15 cellular contexts compared by ENCODE assay signal in the genomic region with DNA sequence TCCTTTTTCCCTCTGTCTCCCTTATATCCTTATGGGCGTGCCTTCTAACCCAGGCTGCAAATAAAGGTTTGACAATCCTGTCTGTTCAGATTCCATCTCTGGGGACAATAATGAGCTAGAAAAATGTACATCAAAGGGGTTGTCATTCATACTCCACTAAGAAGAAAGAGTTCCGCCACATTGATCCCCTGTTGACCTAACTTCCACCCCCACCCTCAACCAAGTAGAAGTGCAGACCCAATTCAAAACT. TPM values are rescaled to one million over a fixed set of nuclear protein-coding genes. Genes with fewer than 3 reads are reported as not detected.
"Had no signal": no experiment of that assay in that cellular context is flagged by ENCODE, and none has a peak within 500 bp of the region (broad histone marks: within the 10 kb centered on the region; RNA-seq: fewer than 3 reads in every experiment).

No MANE protein-coding gene starts in this region.

- H3K4me3 Mint-ChIP-seq: activated CD4-positive, alpha-beta memory T cell treated with anti-CD3 and anti-CD28 coated beads, Interleukin-2, amount 10 ng/mL, durations not matched to agents 7 days and 5 days; activated CD4-positive, alpha-beta T cell treated with anti-CD3 and anti-CD28 coated beads for 36 hours; activated naive CD4-positive, alpha-beta T cell treated with anti-CD3 and anti-CD28 coated beads for 36 hours; effector memory CD8-positive, alpha-beta T cell had no signal

- H3K9me3 Mint-ChIP-seq: activated CD4-positive, alpha-beta memory T cell treated with anti-CD3 and anti-CD28 coated beads, Interleukin-2, amount 10 ng/mL, durations not matched to agents 7 days and 5 days; activated naive CD4-positive, alpha-beta T cell treated with anti-CD3 and anti-CD28 coated beads for 36 hours had no signal

- H3K4me1 Mint-ChIP-seq: activated CD4-positive, alpha-beta memory T cell treated with anti-CD3 and anti-CD28 coated beads, Interleukin-2, amount 10 ng/mL, durations not matched to agents 7 days and 5 days had no signal

- H3K9me3 ChIP-seq: right lobe of liver, SJCRH30, upper lobe of left lung had no signal

- H3K36me3 ChIP-seq: left lung, right lobe of liver, SJCRH30, upper lobe of left lung had no signal

- ATAC-seq: activated CD4-positive, alpha-beta T cell treated with anti-CD3 and anti-CD28 coated beads for 36 hours; effector memory CD8-positive, alpha-beta T cell; left lung; right lobe of liver had no signal

- H3K27ac Mint-ChIP-seq: activated CD4-positive, alpha-beta memory T cell treated with anti-CD3 and anti-CD28 coated beads, Interleukin-2, amount 10 ng/mL, durations not matched to agents 7 days and 5 days; activated CD4-positive, alpha-beta T cell treated with anti-CD3 and anti-CD28 coated beads for 36 hours; activated naive CD4-positive, alpha-beta T cell treated with anti-CD3 and anti-CD28 coated beads for 36 hours; effector memory CD8-positive, alpha-beta T cell had no signal

- H3K4me1 ChIP-seq: left lung, right lobe of liver, SJCRH30, upper lobe of left lung had no signal

- DNase-seq: activated CD4-positive, alpha-beta memory T cell treated with anti-CD3 and anti-CD28 coated beads, Interleukin-2, amount 10 ng/mL, durations not matched to agents 7 days and 5 days; activated CD4-positive, alpha-beta T cell treated with anti-CD3 and anti-CD28 coated beads for 36 hours; activated CD8-positive, alpha-beta memory T cell treated with anti-CD3 and anti-CD28 coated beads, Interleukin-2, amount 50 U/mL, for 4 hours; activated naive CD4-positive, alpha-beta T cell treated with anti-CD3 and anti-CD28 coated beads for 36 hours; central memory CD4-positive, alpha-beta T cell; cortex of kidney; effector memory CD8-positive, alpha-beta T cell; left lung; right lobe of liver; stimulated activated CD4-positive, alpha-beta T cell treated with anti-CD3 and anti-CD28 coated beads, Interleukin-12 subunit alpha, Interleukin-12 subunit beta, amount 100 ng/mL, for 4 hours; stimulated activated naive CD4-positive, alpha-beta T cell; upper lobe of left lung had no signal

- H3K27ac ChIP-seq: left lung, right lobe of liver, SJCRH30, upper lobe of left lung had no signal

- H3K27me3 ChIP-seq: left lung, right lobe of liver, SJCRH30, upper lobe of left lung had no signal

- H3K27me3 Mint-ChIP-seq: activated CD4-positive, alpha-beta memory T cell treated with anti-CD3 and anti-CD28 coated beads, Interleukin-2, amount 10 ng/mL, durations not matched to agents 7 days and 5 days; effector memory CD8-positive, alpha-beta T cell had no signal

- H3K4me3 ChIP-seq: left lung, right lobe of liver, SJCRH30, upper lobe of left lung had no signal

RNA-seq across cellular contexts. Expression of a gene that starts 0.5 kb away (rescaled TPM):
- total RNA-seq: activated CD4-positive, alpha-beta memory T cell treated with anti-CD3 and anti-CD28 coated beads, Interleukin-2, amount 10 ng/mL, durations not matched to agents 7 days and 5 days; activated CD4-positive, alpha-beta T cell treated with anti-CD3 and anti-CD28 coated beads for 36 hours; activated naive CD4-positive, alpha-beta T cell treated with anti-CD3 and anti-CD28 coated beads for 36 hours; left lung; posterior vena cava; right lobe of liver; upper lobe of left lung had no signal
- polyA plus RNA-seq: adipose tissue had no signal
